25 cellular contexts compared by ENCODE assay signal in the genomic region with DNA sequence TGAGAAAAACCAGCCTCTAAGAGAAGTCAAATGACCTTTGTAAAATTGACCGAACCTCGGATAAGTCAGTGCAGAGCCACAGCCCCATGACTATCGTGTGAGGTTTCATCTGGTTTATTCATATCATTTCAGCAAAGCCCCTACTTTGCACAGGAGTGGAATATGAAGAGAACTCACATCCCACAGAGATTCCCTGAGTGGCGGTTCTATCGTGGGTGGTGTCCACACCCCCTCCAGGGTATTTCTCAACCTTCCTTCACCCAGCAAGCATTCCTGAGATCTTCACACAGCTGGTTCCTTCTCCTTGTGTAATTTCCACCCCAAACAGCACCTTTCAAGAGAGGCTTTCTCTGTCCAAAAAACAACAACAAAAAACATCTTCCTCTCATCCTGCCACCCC. TPM values are rescaled to one million over a fixed set of nuclear protein-coding genes. Genes with fewer than 3 reads are reported as not detected.
DNase-seq lines count a peak whose midpoint lies in the region; ATAC-seq, FAIRE-seq and TF ChIP-seq lines count a peak whose summit lies in the region.
"Had no signal": no experiment of that assay in that cellular context is flagged by ENCODE, and none has a peak within 500 bp of the region (broad histone marks: within the 10 kb centered on the region; RNA-seq: fewer than 3 reads in every experiment).

No MANE protein-coding gene starts in this region.

- H3K4me3 ChIP-seq in breast epithelium (no peak overlapping the region), cardiac fibroblast (replicated peaks in 1 of 2; ENCODE audit: low read depth in 2 of 2, low read length in 2 of 2) (no peak overlapping the region), colonic mucosa (no peak overlapping the region)
- H3K4me3 ChIP-seq: GM23338, HAP-1, MG63, Peyer's patch had no signal

- no peak for FAIRE-seq in frontal cortex (lab: Jason Lieb, UNC)
- FAIRE-seq: G401.6 had no signal

- H3K36me3 ChIP-seq in breast epithelium: no peaks in the 10 kb centered on the region
- no peaks in the 10 kb centered on the region for H3K36me3 ChIP-seq in colonic mucosa
- H3K36me3 ChIP-seq: HAP-1, MG63 had no signal

- DNase-seq in MCF 10A (ENCODE audit: unreplicated experiment) (no peak), breast epithelium (ENCODE audit: low spot score in 2 of 2) (no peak), cardiac fibroblast (ENCODE audit: low read depth in 2 of 2) (peak; percentile 25 to 47), omental fat pad (ENCODE audit: low spot score) (no peak), cerebellar nuclear complex (lab: John Stamatoyannopoulos, UW) (no peak), frontal cortex (ENCODE audit: low spot score in 2 of 2) (no peak), colonic mucosa (no peak)
- DNase-seq: 8988T; Calu3; CD8-positive, alpha-beta memory T cell; Kasumi-1; MG63; NCI-H1417; NCI-H1694 treated with DMSO at 0.1 percent for 48 hours; NCI-H2081 treated with DMSO at 0.1 percent for 48 hours; NCI-H2171 treated with DMSO at 0.1 percent for 48 hours; NCI-H446; NCI-H526; Peyer's patch had no signal

- no peak overlapping the region for H3K9ac ChIP-seq in colonic mucosa (ENCODE audit: low read depth in 2 of 2, low read length in 2 of 2)

- POLR2A ChIA-PET in MCF 10A (lab: Yijun Ruan, JAX): no interaction called here

- H3K27me3 ChIP-seq in breast epithelium: no peaks in the 10 kb centered on the region
- H3K27me3 ChIP-seq in colonic mucosa: no peaks in the 10 kb centered on the region
- H3K27me3 ChIP-seq: MG63, Peyer's patch had no signal

- H3K4me3 Mint-ChIP-seq in MCF 10A (ENCODE audit: unreplicated experiment): no peak overlapping the region
- H3K4me3 Mint-ChIP-seq: CD8-positive, alpha-beta memory T cell; GM23338 had no signal

- peaks cover 17 to 32% of the 10 kb centered on the region in 2 donors for H3K4me1 ChIP-seq in breast epithelium
- peaks cover 6% of the 10 kb centered on the region for H3K4me1 ChIP-seq in colonic mucosa
- H3K4me1 ChIP-seq: HAP-1 had no signal

- peak; percentile 54 for ATAC-seq in omental fat pad (ENCODE audit: low FRiP score)
- ATAC-seq: GM23338, SK-N-SH treated with all-trans-retinoic acid at 6 μM for 48 hours had no signal

- H3K27ac Mint-ChIP-seq in MCF 10A (ENCODE audit: low read depth, unreplicated experiment): peak overlapping the region; percentile 18
- H3K27ac Mint-ChIP-seq: GM23338 had no signal

- peaks cover 41% of the 10 kb centered on the region for H3K36me3 Mint-ChIP-seq in MCF 10A (ENCODE audit: insufficient read depth, unreplicated experiment)

- H3K27ac ChIP-seq in breast epithelium (no peak overlapping the region), colonic mucosa (no peak overlapping the region)
- H3K27ac ChIP-seq: C4-2B, Peyer's patch had no signal

- no peaks in the 10 kb centered on the region for H3K9me3 Mint-ChIP-seq in MCF 10A (ENCODE audit: unreplicated experiment)
- H3K9me3 Mint-ChIP-seq: CD8-positive, alpha-beta memory T cell had no signal

- TF ChIP-seq CTCF in MCF 10A (IDR thresholded peaks at IDR 0.05; ENCODE audit: unreplicated experiment): no peak
- no peak for TF ChIP-seq CTCF in breast epithelium (IDR thresholded peaks at IDR 0.05)
- TF ChIP-seq CTCF in cardiac fibroblast (IDR thresholded peaks at IDR 0.05; ENCODE audit: low read depth, low read length): no peak
- no peak for TF ChIP-seq CTCF in omental fat pad (IDR thresholded peaks at IDR 0.05)
- TF ChIP-seq CTCF in colonic mucosa (IDR thresholded peaks at IDR 0.05): no peak

- no peaks in the 10 kb centered on the region for H3K27me3 Mint-ChIP-seq in MCF 10A (ENCODE audit: insufficient read depth, unreplicated experiment)
- H3K27me3 Mint-ChIP-seq: CD8-positive, alpha-beta memory T cell had no signal

- H3K4me1 Mint-ChIP-seq in MCF 10A (ENCODE audit: insufficient read depth, unreplicated experiment): peaks cover 34% of the 10 kb centered on the region

- no peak for TF ChIP-seq POLR2A in breast epithelium (IDR thresholded peaks at IDR 0.05)

- CTCF ChIA-PET in MCF 10A (lab: Yijun Ruan, JAX): no interaction called here

- no TSS peak for BruUV-seq in MCF 10A (replicated peaks; lab: Mats Ljungman, UMichigan)

- intact Hi-C loops in MCF 10A (cut with micrococcal nuclease) (no loop called here), breast epithelium (cut with DNase I; ENCODE audit: low total_unique reads) (no loop called here), colonic mucosa (cut with DNase I) (no loop called here)

- H3K9me3 ChIP-seq in breast epithelium (no peaks in the 10 kb centered on the region), colonic mucosa (no peaks in the 10 kb centered on the region)
- H3K9me3 ChIP-seq: HAP-1, Peyer's patch had no signal

RNA-seq across cellular contexts. Expression of a gene that starts 47.5 kb away (rescaled TPM):
- 16.8 and 22.2 TPM in 2 replicates for total RNA-seq in MCF 10A (2022)
- 10 to 100 TPM; 30.2 to 69.8 (median 58.5) TPM for total RNA-seq in breast epithelium
- 100 to 1,000 TPM in 1 of 4 donors, 10 to 100 TPM in 3; 41.1 to 108 (median 75.9) TPM for total RNA-seq in omental fat pad
- total RNA-seq in frontal cortex: 2.4 TPM
- total RNA-seq in colonic mucosa: 1 to 10 TPM; 7.3 to 9.9 TPM
- total RNA-seq: OCI-LY7 had no signal

Comparison
In these comparisons a context has a peak if more than half of its experiments do, and no peak if none do; other contexts are left out.
1. DNase-seq: peak in cardiac fibroblast (2 of 2); none in MCF 10A (single experiment), breast epithelium (0 of 2), omental fat pad (single experiment), cerebellar nuclear complex (0 of 2), frontal cortex (0 of 2) and colonic mucosa (single experiment).